ENCODE assay signal across 8 cellular contexts in genomic region chr14:81533212-81533535, GRCh38.
DNase-seq lines count a peak whose midpoint lies in the region; ATAC-seq and TF ChIP-seq lines count a peak whose summit lies in the region.

No MANE protein-coding gene starts in this region.

- H3K9me3 Mint-ChIP-seq in nephron = peaks cover 7% of the 10 kb centered on the region

- TF ChIP-seq CTCF in NB4 (IDR thresholded peaks at IDR 0.05; ENCODE audit: low read depth, low read length) (no peak), nephron (IDR thresholded peaks at IDR 0.05; ENCODE audit: unreplicated experiment in 3 of 3) (no peak)

- H3K27ac ChIP-seq in BLaER1 = peak overlapping the region; percentile 79
- H3K27ac ChIP-seq in effector memory CD4-positive, alpha-beta T cell (ENCODE audit: insufficient read depth, low read length, poor library complexity, severe bottlenecking) = peak overlapping the region; percentile 66

- peak overlapping the region in 1 of 3 experiments; percentile 44 for H3K27ac Mint-ChIP-seq in nephron

- H3K4me2 ChIP-seq in BLaER1 = peak overlapping the region; percentile 94

- H3K4me3 ChIP-seq in BLaER1 (peak overlapping the region; percentile 98), NB4 (ENCODE audit: low read depth, low read length) (peak overlapping the region; percentile 89)
- H3K4me3 ChIP-seq in effector memory CD4-positive, alpha-beta T cell (ENCODE audit: insufficient read depth, low read depth, low read length, poor library complexity, severe bottlenecking) = peak overlapping the region; percentile 84

- DNase-seq in NB4 (ENCODE audit: low read depth) (no peak), LoVo (ENCODE audit: low spot score) (no peak), hippocampal formation (lab: John Stamatoyannopoulos, UW) (no peak), NCI-H1092 treated with DMSO at 0.1 percent for 48 hours (lab: John Stamatoyannopoulos, UW) (no peak)
- DNase-seq in effector memory CD4-positive, alpha-beta T cell = no peak

- H3K36me3 ChIP-seq in BLaER1 = peaks cover 9% of the 10 kb centered on the region; the same call in 1 of the 2 replicates
- no peaks in the 10 kb centered on the region for H3K36me3 ChIP-seq in effector memory CD4-positive, alpha-beta T cell (ENCODE audit: control insufficient read depth, insufficient read depth, low read length)

- peaks cover 6% of the 10 kb centered on the region; the same call in 1 of the 2 replicates for H3K9me3 ChIP-seq in BLaER1
- no peaks in the 10 kb centered on the region for H3K9me3 ChIP-seq in effector memory CD4-positive, alpha-beta T cell (ENCODE audit: control insufficient read depth, low read length)

- H3K4me3 Mint-ChIP-seq in nephron = peak overlapping the region; percentile 94 to 98 (median 95)

- H3K4me1 Mint-ChIP-seq in nephron = peaks cover 24% of the 10 kb centered on the region

- peaks cover 43% of the 10 kb centered on the region for H4K20me1 ChIP-seq in BLaER1

- no peak for TF ChIP-seq POLR2A in NB4 (IDR thresholded peaks at IDR 0.05; ENCODE audit: extremely low read depth, insufficient read length)

- ATAC-seq in GM18858 (IDR thresholded peaks at IDR 0.05; ENCODE audit: unreplicated experiment) = no peak

- no peaks in the 10 kb centered on the region for H3K36me3 Mint-ChIP-seq in nephron (ENCODE audit: low read depth)

- H3K9ac ChIP-seq in BLaER1 = peak overlapping the region; percentile 87

- no peaks in the 10 kb centered on the region for H3K27me3 ChIP-seq in BLaER1
- H3K27me3 ChIP-seq in effector memory CD4-positive, alpha-beta T cell (replicated peaks; ENCODE audit: control insufficient read depth, insufficient read depth, low read length, poor library complexity, severe bottlenecking) = no peaks in the 10 kb centered on the region

- no peaks in the 10 kb centered on the region for H3K27me3 Mint-ChIP-seq in nephron (ENCODE audit: low read depth)

- peaks cover 22% of the 10 kb centered on the region for H3K4me1 ChIP-seq in BLaER1
- peaks cover 19% of the 10 kb centered on the region for H3K4me1 ChIP-seq in effector memory CD4-positive, alpha-beta T cell (ENCODE audit: control insufficient read depth, insufficient read depth, low read length, poor library complexity, severe bottlenecking)
